1 cellular context compared by ENCODE assay signal in the genomic region with DNA sequence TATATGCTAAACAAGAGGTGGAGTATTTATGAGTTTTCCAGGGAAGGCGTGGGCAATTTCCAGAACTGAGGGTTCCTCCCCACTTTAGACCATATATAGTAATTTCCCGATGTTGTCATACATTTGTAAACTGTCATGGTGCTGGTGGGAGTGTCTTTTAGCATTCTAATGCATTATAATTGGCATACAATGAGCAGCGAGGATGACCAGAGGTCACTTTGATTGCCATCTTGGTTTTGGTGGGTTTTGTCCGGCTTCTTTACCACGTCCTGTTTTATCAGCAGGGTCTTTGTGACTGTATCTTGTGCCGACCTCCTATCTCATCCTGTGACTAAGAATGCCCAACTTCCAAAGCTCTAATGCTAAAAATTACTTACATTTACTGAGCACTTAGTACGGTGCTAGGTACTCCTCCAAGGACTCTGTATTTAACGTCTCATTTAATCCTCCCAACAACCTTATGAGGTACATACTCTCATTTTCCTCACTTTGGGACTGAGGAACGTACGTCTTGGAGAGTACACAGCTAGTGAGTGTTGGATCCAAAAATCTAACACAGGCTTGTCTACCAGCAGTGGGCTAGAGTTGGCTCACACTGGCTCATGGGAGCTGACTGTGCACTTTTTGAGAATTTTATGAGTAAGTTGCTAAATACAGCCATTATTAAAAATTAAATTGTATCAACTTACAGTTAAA.
A peak's percentile ranks its signal among the peaks of the same experiment; 100 is the strongest.
TF ChIP-seq lines count a peak whose summit lies in the region.

No MANE protein-coding gene starts in this region.

TF ChIP-seq in K562, 482 proteins besides CTCF, POLR2A, EP300 and RAD21 (continued from another document and continues in another):
- TF ChIP-seq, protein P1, sequence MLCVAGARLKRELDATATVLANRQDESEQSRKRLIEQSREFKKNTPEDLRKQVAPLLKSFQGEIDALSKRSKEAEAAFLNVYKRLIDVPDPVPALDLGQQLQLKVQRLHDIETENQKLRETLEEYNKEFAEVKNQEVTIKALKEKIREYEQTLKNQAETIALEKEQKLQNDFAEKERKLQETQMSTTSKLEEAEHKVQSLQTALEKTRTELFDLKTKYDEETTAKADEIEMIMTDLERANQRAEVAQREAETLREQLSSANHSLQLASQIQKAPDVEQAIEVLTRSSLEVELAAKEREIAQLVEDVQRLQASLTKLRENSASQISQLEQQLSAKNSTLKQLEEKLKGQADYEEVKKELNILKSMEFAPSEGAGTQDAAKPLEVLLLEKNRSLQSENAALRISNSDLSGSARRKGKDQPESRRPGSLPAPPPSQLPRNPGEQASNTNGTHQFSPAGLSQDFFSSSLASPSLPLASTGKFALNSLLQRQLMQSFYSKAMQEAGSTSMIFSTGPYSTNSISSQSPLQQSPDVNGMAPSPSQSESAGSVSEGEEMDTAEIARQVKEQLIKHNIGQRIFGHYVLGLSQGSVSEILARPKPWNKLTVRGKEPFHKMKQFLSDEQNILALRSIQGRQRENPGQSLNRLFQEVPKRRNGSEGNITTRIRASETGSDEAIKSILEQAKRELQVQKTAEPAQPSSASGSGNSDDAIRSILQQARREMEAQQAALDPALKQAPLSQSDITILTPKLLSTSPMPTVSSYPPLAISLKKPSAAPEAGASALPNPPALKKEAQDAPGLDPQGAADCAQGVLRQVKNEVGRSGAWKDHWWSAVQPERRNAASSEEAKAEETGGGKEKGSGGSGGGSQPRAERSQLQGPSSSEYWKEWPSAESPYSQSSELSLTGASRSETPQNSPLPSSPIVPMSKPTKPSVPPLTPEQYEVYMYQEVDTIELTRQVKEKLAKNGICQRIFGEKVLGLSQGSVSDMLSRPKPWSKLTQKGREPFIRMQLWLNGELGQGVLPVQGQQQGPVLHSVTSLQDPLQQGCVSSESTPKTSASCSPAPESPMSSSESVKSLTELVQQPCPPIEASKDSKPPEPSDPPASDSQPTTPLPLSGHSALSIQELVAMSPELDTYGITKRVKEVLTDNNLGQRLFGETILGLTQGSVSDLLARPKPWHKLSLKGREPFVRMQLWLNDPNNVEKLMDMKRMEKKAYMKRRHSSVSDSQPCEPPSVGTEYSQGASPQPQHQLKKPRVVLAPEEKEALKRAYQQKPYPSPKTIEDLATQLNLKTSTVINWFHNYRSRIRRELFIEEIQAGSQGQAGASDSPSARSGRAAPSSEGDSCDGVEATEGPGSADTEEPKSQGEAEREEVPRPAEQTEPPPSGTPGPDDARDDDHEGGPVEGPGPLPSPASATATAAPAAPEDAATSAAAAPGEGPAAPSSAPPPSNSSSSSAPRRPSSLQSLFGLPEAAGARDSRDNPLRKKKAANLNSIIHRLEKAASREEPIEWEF (CRISPR knock-in tag; IDR thresholded peaks at IDR 0.05): peak; percentile 64; the same call in 1 of the 2 replicates
- TF ChIP-seq ZNF347 (CRISPR knock-in tag; IDR thresholded peaks at IDR 0.05; ENCODE audit: low read depth): no peak
- no peak for TF ChIP-seq DDX20 (tag; IDR thresholded peaks at IDR 0.05; ENCODE audit: low read depth)
- TF ChIP-seq ZNF263 (CRISPR knock-in tag; IDR thresholded peaks at IDR 0.05; ENCODE audit: borderline replicate concordance): no peak
- no peak for TF ChIP-seq HOXB6 (CRISPR knock-in tag; IDR thresholded peaks at IDR 0.05; ENCODE audit: borderline replicate concordance)
- no peak for TF ChIP-seq TEAD2 (tag; IDR thresholded peaks at IDR 0.05)
- TF ChIP-seq ARID1B (IDR thresholded peaks at IDR 0.05): peak; percentile 45
- no peak for TF ChIP-seq KLF1 (tag; IDR thresholded peaks at IDR 0.05)
- no peak for TF ChIP-seq IRF2 (CRISPR knock-in tag; IDR thresholded peaks at IDR 0.05)
- TF ChIP-seq, protein P2, sequence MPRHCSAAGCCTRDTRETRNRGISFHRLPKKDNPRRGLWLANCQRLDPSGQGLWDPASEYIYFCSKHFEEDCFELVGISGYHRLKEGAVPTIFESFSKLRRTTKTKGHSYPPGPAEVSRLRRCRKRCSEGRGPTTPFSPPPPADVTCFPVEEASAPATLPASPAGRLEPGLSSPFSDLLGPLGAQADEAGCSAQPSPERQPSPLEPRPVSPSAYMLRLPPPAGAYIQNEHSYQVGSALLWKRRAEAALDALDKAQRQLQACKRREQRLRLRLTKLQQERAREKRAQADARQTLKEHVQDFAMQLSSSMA (CRISPR knock-in tag; IDR thresholded peaks at IDR 0.05): no peak
- TF ChIP-seq, protein P3, sequence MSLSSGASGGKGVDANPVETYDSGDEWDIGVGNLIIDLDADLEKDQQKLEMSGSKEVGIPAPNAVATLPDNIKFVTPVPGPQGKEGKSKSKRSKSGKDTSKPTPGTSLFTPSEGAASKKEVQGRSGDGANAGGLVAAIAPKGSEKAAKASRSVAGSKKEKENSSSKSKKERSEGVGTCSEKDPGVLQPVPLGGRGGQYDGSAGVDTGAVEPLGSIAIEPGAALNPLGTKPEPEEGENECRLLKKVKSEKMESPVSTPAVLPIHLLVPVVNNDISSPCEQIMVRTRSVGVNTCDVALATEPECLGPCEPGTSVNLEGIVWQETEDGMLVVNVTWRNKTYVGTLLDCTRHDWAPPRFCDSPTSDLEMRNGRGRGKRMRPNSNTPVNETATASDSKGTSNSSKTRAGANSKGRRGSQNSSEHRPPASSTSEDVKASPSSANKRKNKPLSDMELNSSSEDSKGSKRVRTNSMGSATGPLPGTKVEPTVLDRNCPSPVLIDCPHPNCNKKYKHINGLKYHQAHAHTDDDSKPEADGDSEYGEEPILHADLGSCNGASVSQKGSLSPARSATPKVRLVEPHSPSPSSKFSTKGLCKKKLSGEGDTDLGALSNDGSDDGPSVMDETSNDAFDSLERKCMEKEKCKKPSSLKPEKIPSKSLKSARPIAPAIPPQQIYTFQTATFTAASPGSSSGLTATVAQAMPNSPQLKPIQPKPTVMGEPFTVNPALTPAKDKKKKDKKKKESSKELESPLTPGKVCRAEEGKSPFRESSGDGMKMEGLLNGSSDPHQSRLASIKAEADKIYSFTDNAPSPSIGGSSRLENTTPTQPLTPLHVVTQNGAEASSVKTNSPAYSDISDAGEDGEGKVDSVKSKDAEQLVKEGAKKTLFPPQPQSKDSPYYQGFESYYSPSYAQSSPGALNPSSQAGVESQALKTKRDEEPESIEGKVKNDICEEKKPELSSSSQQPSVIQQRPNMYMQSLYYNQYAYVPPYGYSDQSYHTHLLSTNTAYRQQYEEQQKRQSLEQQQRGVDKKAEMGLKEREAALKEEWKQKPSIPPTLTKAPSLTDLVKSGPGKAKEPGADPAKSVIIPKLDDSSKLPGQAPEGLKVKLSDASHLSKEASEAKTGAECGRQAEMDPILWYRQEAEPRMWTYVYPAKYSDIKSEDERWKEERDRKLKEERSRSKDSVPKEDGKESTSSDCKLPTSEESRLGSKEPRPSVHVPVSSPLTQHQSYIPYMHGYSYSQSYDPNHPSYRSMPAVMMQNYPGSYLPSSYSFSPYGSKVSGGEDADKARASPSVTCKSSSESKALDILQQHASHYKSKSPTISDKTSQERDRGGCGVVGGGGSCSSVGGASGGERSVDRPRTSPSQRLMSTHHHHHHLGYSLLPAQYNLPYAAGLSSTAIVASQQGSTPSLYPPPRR (CRISPR knock-in tag; IDR thresholded peaks at IDR 0.05; ENCODE audit: borderline replicate concordance): no peak
- TF ChIP-seq, protein P4, sequence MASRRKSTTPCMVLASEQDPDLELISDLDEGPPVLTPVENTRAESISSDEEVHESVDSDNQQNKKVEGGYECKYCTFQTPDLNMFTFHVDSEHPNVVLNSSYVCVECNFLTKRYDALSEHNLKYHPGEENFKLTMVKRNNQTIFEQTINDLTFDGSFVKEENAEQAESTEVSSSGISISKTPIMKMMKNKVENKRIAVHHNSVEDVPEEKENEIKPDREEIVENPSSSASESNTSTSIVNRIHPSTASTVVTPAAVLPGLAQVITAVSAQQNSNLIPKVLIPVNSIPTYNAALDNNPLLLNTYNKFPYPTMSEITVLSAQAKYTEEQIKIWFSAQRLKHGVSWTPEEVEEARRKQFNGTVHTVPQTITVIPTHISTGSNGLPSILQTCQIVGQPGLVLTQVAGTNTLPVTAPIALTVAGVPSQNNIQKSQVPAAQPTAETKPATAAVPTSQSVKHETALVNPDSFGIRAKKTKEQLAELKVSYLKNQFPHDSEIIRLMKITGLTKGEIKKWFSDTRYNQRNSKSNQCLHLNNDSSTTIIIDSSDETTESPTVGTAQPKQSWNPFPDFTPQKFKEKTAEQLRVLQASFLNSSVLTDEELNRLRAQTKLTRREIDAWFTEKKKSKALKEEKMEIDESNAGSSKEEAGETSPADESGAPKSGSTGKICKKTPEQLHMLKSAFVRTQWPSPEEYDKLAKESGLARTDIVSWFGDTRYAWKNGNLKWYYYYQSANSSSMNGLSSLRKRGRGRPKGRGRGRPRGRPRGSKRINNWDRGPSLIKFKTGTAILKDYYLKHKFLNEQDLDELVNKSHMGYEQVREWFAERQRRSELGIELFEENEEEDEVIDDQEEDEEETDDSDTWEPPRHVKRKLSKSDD (conservative IDR thresholded peaks at IDR 0.05; ENCODE audit: low read length): no peak
- TF ChIP-seq HMGN3 (IDR thresholded peaks at IDR 0.05; ENCODE audit: borderline replicate concordance, extremely low read depth, insufficient read length, low read depth, low read length): no peak
- no peak for TF ChIP-seq CBX2 (IDR thresholded peaks at IDR 0.05; ENCODE audit: insufficient read depth, low read length, poor library complexity, severe bottlenecking)
- no peak for TF ChIP-seq NBN (IDR thresholded peaks at IDR 0.05; ENCODE audit: low read depth)
- TF ChIP-seq ARNT (IDR thresholded peaks at IDR 0.05): no peak
- TF ChIP-seq PTRF (tag; IDR thresholded peaks at IDR 0.05): no peak; the same call in 1 of the 2 replicates
- TF ChIP-seq, protein P5, sequence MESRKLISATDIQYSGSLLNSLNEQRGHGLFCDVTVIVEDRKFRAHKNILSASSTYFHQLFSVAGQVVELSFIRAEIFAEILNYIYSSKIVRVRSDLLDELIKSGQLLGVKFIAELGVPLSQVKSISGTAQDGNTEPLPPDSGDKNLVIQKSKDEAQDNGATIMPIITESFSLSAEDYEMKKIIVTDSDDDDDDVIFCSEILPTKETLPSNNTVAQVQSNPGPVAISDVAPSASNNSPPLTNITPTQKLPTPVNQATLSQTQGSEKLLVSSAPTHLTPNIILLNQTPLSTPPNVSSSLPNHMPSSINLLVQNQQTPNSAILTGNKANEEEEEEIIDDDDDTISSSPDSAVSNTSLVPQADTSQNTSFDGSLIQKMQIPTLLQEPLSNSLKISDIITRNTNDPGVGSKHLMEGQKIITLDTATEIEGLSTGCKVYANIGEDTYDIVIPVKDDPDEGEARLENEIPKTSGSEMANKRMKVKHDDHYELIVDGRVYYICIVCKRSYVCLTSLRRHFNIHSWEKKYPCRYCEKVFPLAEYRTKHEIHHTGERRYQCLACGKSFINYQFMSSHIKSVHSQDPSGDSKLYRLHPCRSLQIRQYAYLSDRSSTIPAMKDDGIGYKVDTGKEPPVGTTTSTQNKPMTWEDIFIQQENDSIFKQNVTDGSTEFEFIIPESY (CRISPR knock-in tag; IDR thresholded peaks at IDR 0.05): no peak
- TF ChIP-seq, protein P6, sequence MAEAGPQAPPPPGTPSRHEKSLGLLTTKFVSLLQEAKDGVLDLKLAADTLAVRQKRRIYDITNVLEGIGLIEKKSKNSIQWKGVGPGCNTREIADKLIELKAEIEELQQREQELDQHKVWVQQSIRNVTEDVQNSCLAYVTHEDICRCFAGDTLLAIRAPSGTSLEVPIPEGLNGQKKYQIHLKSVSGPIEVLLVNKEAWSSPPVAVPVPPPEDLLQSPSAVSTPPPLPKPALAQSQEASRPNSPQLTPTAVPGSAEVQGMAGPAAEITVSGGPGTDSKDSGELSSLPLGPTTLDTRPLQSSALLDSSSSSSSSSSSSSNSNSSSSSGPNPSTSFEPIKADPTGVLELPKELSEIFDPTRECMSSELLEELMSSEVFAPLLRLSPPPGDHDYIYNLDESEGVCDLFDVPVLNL (CRISPR knock-in tag; IDR thresholded peaks at IDR 0.05; ENCODE audit: low read depth): no peak
- TF ChIP-seq ELF4 (CRISPR knock-in tag; IDR thresholded peaks at IDR 0.05): no peak
- TF ChIP-seq ZNF224 (CRISPR knock-in tag; IDR thresholded peaks at IDR 0.05): no peak
- TF ChIP-seq HDAC3 (IDR thresholded peaks at IDR 0.05; ENCODE audit: borderline replicate concordance, partially characterized antibody): no peak
- TF ChIP-seq, protein P7, sequence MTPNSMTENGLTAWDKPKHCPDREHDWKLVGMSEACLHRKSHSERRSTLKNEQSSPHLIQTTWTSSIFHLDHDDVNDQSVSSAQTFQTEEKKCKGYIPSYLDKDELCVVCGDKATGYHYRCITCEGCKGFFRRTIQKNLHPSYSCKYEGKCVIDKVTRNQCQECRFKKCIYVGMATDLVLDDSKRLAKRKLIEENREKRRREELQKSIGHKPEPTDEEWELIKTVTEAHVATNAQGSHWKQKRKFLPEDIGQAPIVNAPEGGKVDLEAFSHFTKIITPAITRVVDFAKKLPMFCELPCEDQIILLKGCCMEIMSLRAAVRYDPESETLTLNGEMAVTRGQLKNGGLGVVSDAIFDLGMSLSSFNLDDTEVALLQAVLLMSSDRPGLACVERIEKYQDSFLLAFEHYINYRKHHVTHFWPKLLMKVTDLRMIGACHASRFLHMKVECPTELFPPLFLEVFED (CRISPR knock-in tag; conservative IDR thresholded peaks at IDR 0.05): 0 out of 2 replicates have a peak, but pooled peaks have one; percentile 54
- no peak for TF ChIP-seq ZNF253 (CRISPR knock-in tag; conservative IDR thresholded peaks at IDR 0.05)
- peak; percentile 71 for TF ChIP-seq SOX6 (IDR thresholded peaks at IDR 0.05)
- TF ChIP-seq MYNN (IDR thresholded peaks at IDR 0.05): no peak
- no peak for TF ChIP-seq MYNN (CRISPR knock-in tag; IDR thresholded peaks at IDR 0.05)
- TF ChIP-seq FUS (optimal IDR thresholded peaks at IDR 0.05; ENCODE audit: low read depth, low read length): no peak
- no peak for TF ChIP-seq GATA2 (CRISPR knock-in tag; IDR thresholded peaks at IDR 0.05)
- no peak for TF ChIP-seq ELF2 (CRISPR knock-in tag; IDR thresholded peaks at IDR 0.05)
- TF ChIP-seq MAFG (tag; conservative IDR thresholded peaks at IDR 0.05): peak; percentile 92
- TF ChIP-seq, protein P8, sequence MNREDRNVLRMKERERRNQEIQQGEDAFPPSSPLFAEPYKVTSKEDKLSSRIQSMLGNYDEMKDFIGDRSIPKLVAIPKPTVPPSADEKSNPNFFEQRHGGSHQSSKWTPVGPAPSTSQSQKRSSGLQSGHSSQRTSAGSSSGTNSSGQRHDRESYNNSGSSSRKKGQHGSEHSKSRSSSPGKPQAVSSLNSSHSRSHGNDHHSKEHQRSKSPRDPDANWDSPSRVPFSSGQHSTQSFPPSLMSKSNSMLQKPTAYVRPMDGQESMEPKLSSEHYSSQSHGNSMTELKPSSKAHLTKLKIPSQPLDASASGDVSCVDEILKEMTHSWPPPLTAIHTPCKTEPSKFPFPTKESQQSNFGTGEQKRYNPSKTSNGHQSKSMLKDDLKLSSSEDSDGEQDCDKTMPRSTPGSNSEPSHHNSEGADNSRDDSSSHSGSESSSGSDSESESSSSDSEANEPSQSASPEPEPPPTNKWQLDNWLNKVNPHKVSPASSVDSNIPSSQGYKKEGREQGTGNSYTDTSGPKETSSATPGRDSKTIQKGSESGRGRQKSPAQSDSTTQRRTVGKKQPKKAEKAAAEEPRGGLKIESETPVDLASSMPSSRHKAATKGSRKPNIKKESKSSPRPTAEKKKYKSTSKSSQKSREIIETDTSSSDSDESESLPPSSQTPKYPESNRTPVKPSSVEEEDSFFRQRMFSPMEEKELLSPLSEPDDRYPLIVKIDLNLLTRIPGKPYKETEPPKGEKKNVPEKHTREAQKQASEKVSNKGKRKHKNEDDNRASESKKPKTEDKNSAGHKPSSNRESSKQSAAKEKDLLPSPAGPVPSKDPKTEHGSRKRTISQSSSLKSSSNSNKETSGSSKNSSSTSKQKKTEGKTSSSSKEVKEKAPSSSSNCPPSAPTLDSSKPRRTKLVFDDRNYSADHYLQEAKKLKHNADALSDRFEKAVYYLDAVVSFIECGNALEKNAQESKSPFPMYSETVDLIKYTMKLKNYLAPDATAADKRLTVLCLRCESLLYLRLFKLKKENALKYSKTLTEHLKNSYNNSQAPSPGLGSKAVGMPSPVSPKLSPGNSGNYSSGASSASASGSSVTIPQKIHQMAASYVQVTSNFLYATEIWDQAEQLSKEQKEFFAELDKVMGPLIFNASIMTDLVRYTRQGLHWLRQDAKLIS (CRISPR knock-in tag; IDR thresholded peaks at IDR 0.05): no peak
- no peak for TF ChIP-seq NR3C1 (CRISPR knock-in tag; IDR thresholded peaks at IDR 0.05)
- no peak for TF ChIP-seq RBM22 (IDR thresholded peaks at IDR 0.05; ENCODE audit: low read depth, low read length, poor library complexity, severe bottlenecking)
